10 cellular contexts compared by ENCODE assay signal in the genomic region with DNA sequence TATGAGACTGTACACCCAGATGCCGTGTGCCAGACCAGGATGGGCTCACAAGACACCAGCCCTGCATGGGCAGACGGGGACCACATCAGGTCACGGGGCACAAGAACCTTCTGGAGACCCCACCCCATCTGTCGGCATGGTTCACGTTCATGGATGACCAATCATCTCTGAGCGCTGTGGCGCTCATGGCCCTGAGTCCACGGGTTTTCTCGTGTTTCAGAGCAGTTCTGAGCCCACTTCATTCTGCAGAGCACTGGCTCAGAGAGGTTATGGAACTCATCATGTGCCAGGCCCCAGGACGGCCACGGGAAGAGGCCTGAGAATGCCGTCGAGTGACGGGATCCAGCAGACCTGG.
A peak's percentile ranks its signal among the peaks of the same experiment; 100 is the strongest.
DNase-seq lines count a peak whose midpoint lies in the region; ATAC-seq, FAIRE-seq and TF ChIP-seq lines count a peak whose summit lies in the region.
"Had no signal": no experiment of that assay in that cellular context is flagged by ENCODE, and none has a peak within 500 bp of the region (broad histone marks: within the 10 kb centered on the region; RNA-seq: fewer than 3 reads in every experiment).

No MANE protein-coding gene starts in this region.

- H3K9me3 ChIP-seq in liver (ENCODE audit: control insufficient read depth in 4 of 4, low read length in 3 of 4) (no peaks in the 10 kb centered on the region), HepG2 (ENCODE audit: low read length) (no peaks in the 10 kb centered on the region), esophagus (ENCODE audit: control insufficient read depth in 2 of 2, insufficient read depth in 1 of 2, low read depth in 1 of 2, low read length in 1 of 2) (no peaks in the 10 kb centered on the region), pancreas (no peaks in the 10 kb centered on the region), aorta (ENCODE audit: control insufficient read depth, low read length) (no peaks in the 10 kb centered on the region)

- no peak for ATAC-seq in HepG2
- no peak for ATAC-seq in pancreas
- no peak for ATAC-seq in aorta (ENCODE audit: low FRiP score)

- no peak overlapping the region for H3K9ac ChIP-seq in liver (ENCODE audit: low read depth in 1 of 2, low read length in 2 of 2)
- no peak overlapping the region for H3K9ac ChIP-seq in HepG2 (ENCODE audit: insufficient read depth, low read depth, low read length)

- no peak overlapping the region for H3K4me2 ChIP-seq in HepG2 (ENCODE audit: low read depth, low read length)

- H3K27me3 ChIP-seq in liver (ENCODE audit: control insufficient read depth in 4 of 4, insufficient read depth in 4 of 4, low read length in 3 of 4) (no peaks in the 10 kb centered on the region), HepG2 (ENCODE audit: control insufficient read depth in 1 of 2, insufficient read depth in 2 of 2, low read length in 2 of 2) (peaks cover 8 to 34% of the 10 kb centered on the region in 2 experiments; a peak in 4 of 5 replicates), esophagus (ENCODE audit: control insufficient read depth in 1 of 2, insufficient read depth in 2 of 2, low read length in 2 of 2) (no peaks in the 10 kb centered on the region), pancreas (no peaks in the 10 kb centered on the region), aorta (ENCODE audit: control insufficient read depth in 1 of 2, insufficient read depth in 2 of 2, low read length in 1 of 2) (no peaks in the 10 kb centered on the region)

- peak overlapping the region; percentile 80 to 96 for H3K27ac ChIP-seq in liver (ENCODE audit: low read depth in 1 of 2, low read length in 2 of 2)
- no peak overlapping the region for H3K27ac ChIP-seq in HepG2 (ENCODE audit: extremely low read length, insufficient read depth, low read length)
- H3K27ac ChIP-seq in esophagus (ENCODE audit: low read depth in 2 of 2, low read length in 1 of 2), result peak overlapping the region; percentile 97 to 98
- H3K27ac ChIP-seq in pancreas, result peak overlapping the region; percentile 69 to 97 (median 86)
- H3K27ac ChIP-seq in aorta (ENCODE audit: low read depth in 1 of 2, low read length in 2 of 2), result peak overlapping the region; percentile 7 to 68

- FAIRE-seq in HepG2 (lab: Jason Lieb, UNC) (no peak), pancreas (lab: Jason Lieb, UNC) (no peak)
- FAIRE-seq: GM18507 had no signal

- no peak for DNase-seq in HepG2 (ENCODE audit: low spot score)
- DNase-seq in pancreas, result no peak
- peak in 1 of 2 donors; percentile 59 for DNase-seq in aorta
- no peak for DNase-seq in globus pallidus (ENCODE audit: low spot score)
- no peak for DNase-seq in NCI-H128 (lab: John Stamatoyannopoulos, UW; ENCODE audit: unreplicated experiment)
- DNase-seq in activated T-cell treated with anti-CD3 and anti-CD28 coated beads, Interleukin-2, amount 50 U/mL, for 48 hours, result no peak
- DNase-seq: NCI-H187 treated with DMSO at 0.1 percent for 48 hours had no signal

- CTCF ChIA-PET in HepG2 (lab: Yijun Ruan, JAX; ENCODE audit: low intra/inter-chr PET ratio, low total read pairs), result no interaction called here

- POLR2A ChIA-PET in HepG2 (lab: Yijun Ruan, JAX), result no interaction called here

- H3K79me2 ChIP-seq in HepG2 (ENCODE audit: insufficient read depth, low read length), result no peaks in the 10 kb centered on the region

- WGBS in liver, result 83% methylated on average over 14 of the region's 14 CpGs
- 96% methylated on average over 5 of the region's 14 CpGs for WGBS in HepG2 (ENCODE audit: low lambda C conversion rate)
- 42 to 43% methylated on average over 14 of the region's 14 CpGs for WGBS in esophagus, 2 donors
- 48 to 50% methylated on average over 14 of the region's 14 CpGs for WGBS in pancreas, 2 donors
- 45 to 46% methylated on average over 14 of the region's 14 CpGs for WGBS in aorta, 2 donors

- intact Hi-C loops in HepG2 (cut with micrococcal nuclease; ENCODE audit: unreplicated experiment) (no loop called here), pancreas (cut with DNase I) (no loop called here), aorta (cut with DNase I) (loop anchor here in 1 of 2 donors (5.0 to 10.0 kb wide), 2 partner anchors 40 to 773 kb away; no protein-coding TSS in a partner anchor)

- in situ Hi-C loops in HepG2 (cut with HindIII; ENCODE audit: extremely low pct_ligation_motif_present, low pct_unique_long_range_greater_than_20kb), result no loop called here

- H3K4me1 ChIP-seq in liver (ENCODE audit: control insufficient read depth in 4 of 4, insufficient read depth in 4 of 4, low read length in 3 of 4), result peaks cover 42 to 80% (median 72%) of the 10 kb centered on the region in 4 donors
- H3K4me1 ChIP-seq in HepG2 (ENCODE audit: insufficient read depth, low read length), result peaks cover 40% of the 10 kb centered on the region
- peaks cover 13 to 73% of the 10 kb centered on the region in 2 donors for H3K4me1 ChIP-seq in esophagus (ENCODE audit: control insufficient read depth in 2 of 2, insufficient read depth in 2 of 2, low read length in 1 of 2)
- H3K4me1 ChIP-seq in pancreas, result peaks cover 81 to 89% (median 86%) of the 10 kb centered on the region in 3 donors
- peaks cover 0 to 6% of the 10 kb centered on the region in 2 donors for H3K4me1 ChIP-seq in aorta (ENCODE audit: control insufficient read depth in 1 of 2, insufficient read depth in 2 of 2, low read length in 2 of 2)

- TF ChIP-seq CTCF in liver (IDR thresholded peaks at IDR 0.05; ENCODE audit: low read depth, low read length, missing input control) (no peak), HepG2 (CRISPR knock-in tag; IDR thresholded peaks at IDR 0.05) (no peak), pancreas (IDR thresholded peaks at IDR 0.05) (no peak)

- H3K4me3 ChIP-seq in liver (ENCODE audit: low read depth in 1 of 3, low read length in 3 of 3) (no peak overlapping the region), HepG2 (replicated peaks in 1 of 3; ENCODE audit: insufficient read depth in 1 of 3, low read depth in 2 of 3, low read length in 3 of 3) (no peak overlapping the region), esophagus (ENCODE audit: low read depth in 1 of 2, low read length in 2 of 2) (peak overlapping the region in 1 of 2 donors; percentile 29), pancreas (peak overlapping the region in 2 of 4 donors; percentile 4 to 32), aorta (ENCODE audit: low read length in 2 of 2) (no peak overlapping the region)

- peaks cover 0 to 1% (median 0%) of the 10 kb centered on the region in 4 donors for H3K36me3 ChIP-seq in liver (ENCODE audit: control insufficient read depth in 4 of 4, insufficient read depth in 3 of 4, low read depth in 1 of 4, low read length in 3 of 4)
- no peaks in the 10 kb centered on the region for H3K36me3 ChIP-seq in HepG2 (replicated peaks in 1 of 2; ENCODE audit: control insufficient read depth in 1 of 2, insufficient read depth in 2 of 2, low read length in 2 of 2)
- peaks cover 0 to 51% of the 10 kb centered on the region in 2 donors for H3K36me3 ChIP-seq in esophagus (ENCODE audit: control insufficient read depth in 2 of 2, insufficient read depth in 2 of 2, low read length in 1 of 2)
- H3K36me3 ChIP-seq in pancreas, result peaks cover 0 to 21% (median 16%) of the 10 kb centered on the region in 3 donors
- H3K36me3 ChIP-seq in aorta (ENCODE audit: control insufficient read depth in 1 of 2, insufficient read depth in 2 of 2, low read length in 1 of 2), result peaks cover 0 to 3% of the 10 kb centered on the region in 2 donors

- H2AFZ ChIP-seq in HepG2 (ENCODE audit: low read length), result no peak overlapping the region

- TF ChIP-seq EP300 in HepG2 (IDR thresholded peaks at IDR 0.05; ENCODE audit: low read depth in 2 of 2, low read length in 2 of 2) (no peak), HepG2 (CRISPR knock-in tag; IDR thresholded peaks at IDR 0.05; ENCODE audit: borderline replicate concordance) (no peak)

- TF ChIP-seq RAD21 in liver (IDR thresholded peaks at IDR 0.05) (no peak), HepG2 (CRISPR knock-in tag; IDR thresholded peaks at IDR 0.05) (no peak)

- TF ChIP-seq POLR2A in HepG2 (IDR thresholded peaks at IDR 0.05; ENCODE audit: insufficient read depth in 1 of 2, low read depth in 2 of 2, low read length in 2 of 2), result no peak

- no peaks in the 10 kb centered on the region for H4K20me1 ChIP-seq in HepG2 (ENCODE audit: insufficient read depth, low read length)

- BruUV-seq in HepG2 (replicated peaks; lab: Mats Ljungman, UMichigan), result no TSS peak

TF ChIP-seq in liver, 16 proteins besides CTCF, POLR2A, EP300 and RAD21:
- TF ChIP-seq HNF4A (conservative IDR thresholded peaks at IDR 0.05) (no peak), JUND (IDR thresholded peaks at IDR 0.05) (no peak), GABPA (IDR thresholded peaks at IDR 0.05 in 1 of 2, conservative IDR thresholded peaks at IDR 0.05 in 1 of 2) (no peak), YY1 (IDR thresholded peaks at IDR 0.05) (no peak), RXRA (IDR thresholded peaks at IDR 0.05) (no peak), SP1 (IDR thresholded peaks at IDR 0.05) (no peak), FOXA2 (IDR thresholded peaks at IDR 0.05) (no peak), TAF1 (conservative IDR thresholded peaks at IDR 0.05) (no peak), NR2F2 (IDR thresholded peaks at IDR 0.05) (no peak)
TF ChIP-seq in liver: peak in this region for 0.

TF ChIP-seq in HepG2, 621 proteins besides CTCF, POLR2A, EP300 and RAD21 (continues in another document):
- TF ChIP-seq, protein P1, sequence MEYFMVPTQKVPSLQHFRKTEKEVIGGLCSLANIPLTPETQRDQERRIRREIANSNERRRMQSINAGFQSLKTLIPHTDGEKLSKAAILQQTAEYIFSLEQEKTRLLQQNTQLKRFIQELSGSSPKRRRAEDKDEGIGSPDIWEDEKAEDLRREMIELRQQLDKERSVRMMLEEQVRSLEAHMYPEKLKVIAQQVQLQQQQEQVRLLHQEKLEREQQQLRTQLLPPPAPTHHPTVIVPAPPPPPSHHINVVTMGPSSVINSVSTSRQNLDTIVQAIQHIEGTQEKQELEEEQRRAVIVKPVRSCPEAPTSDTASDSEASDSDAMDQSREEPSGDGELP (IDR thresholded peaks at IDR 0.05; ENCODE audit: borderline replicate concordance, low read depth), result no peak
- no peak for TF ChIP-seq DMAP1 (CRISPR knock-in tag; IDR thresholded peaks at IDR 0.05)
- TF ChIP-seq KDM5B (CRISPR knock-in tag; IDR thresholded peaks at IDR 0.05; ENCODE audit: borderline replicate concordance), result no peak
- no peak for TF ChIP-seq SMAD9 (CRISPR knock-in tag; IDR thresholded peaks at IDR 0.05)
- no peak for TF ChIP-seq ZNF354B (CRISPR knock-in tag; IDR thresholded peaks at IDR 0.05)
- TF ChIP-seq RARG (CRISPR knock-in tag; IDR thresholded peaks at IDR 0.05; ENCODE audit: low read depth), result no peak
- TF ChIP-seq ZNF441 (CRISPR knock-in tag; IDR thresholded peaks at IDR 0.05; ENCODE audit: borderline replicate concordance), result no peak
